Comparison of ENCODE assay signal across 24 cellular contexts in genomic region chr17:40473573-40474365, GRCh38. TPM values are rescaled to one million over a fixed set of nuclear protein-coding genes. Genes with fewer than 3 reads are reported as not detected.
A peak's percentile ranks its signal among the peaks of the same experiment; 100 is the strongest.
DNase-seq lines count a peak whose midpoint lies in the region; ATAC-seq, FAIRE-seq and TF ChIP-seq lines count a peak whose summit lies in the region.
"Had no signal": no experiment of that assay in that cellular context is flagged by ENCODE, and none has a peak within 500 bp of the region (broad histone marks: within the 10 kb centered on the region; RNA-seq: fewer than 3 reads in every experiment).

No MANE protein-coding gene starts in this region.

- TF ChIP-seq RAD21 in A549 (conservative IDR thresholded peaks at IDR 0.05 in 1 of 2, IDR thresholded peaks at IDR 0.05 in 1 of 2) = no peak; a peak in 1 of 5 replicates

- no peak overlapping the region for H2AFZ ChIP-seq in keratinocyte (ENCODE audit: control insufficient read depth, low read length)
- H2AFZ ChIP-seq: GM23338 had no signal

- H3K36me3 ChIP-seq in adipocyte (ENCODE audit: control insufficient read depth, insufficient read depth, low read length, severe bottlenecking) (no peaks in the 10 kb centered on the region), keratinocyte (ENCODE audit: control insufficient read depth in 2 of 2, extremely low read depth in 1 of 2, insufficient read depth in 2 of 2, low read length in 2 of 2) (peaks cover 10 to 23% of the 10 kb centered on the region in 2 experiments), ovary (no peaks in the 10 kb centered on the region)
- H3K36me3 ChIP-seq: brain microvascular endothelial cell, colonic mucosa, tibial artery had no signal

- H4K20me1 ChIP-seq in keratinocyte (ENCODE audit: control insufficient read depth, extremely low read depth, insufficient read depth, low read length) = peaks cover 48% of the 10 kb centered on the region

- H3K79me2 ChIP-seq in keratinocyte (ENCODE audit: control insufficient read depth, insufficient read depth, low read length) = no peaks in the 10 kb centered on the region

- 59% methylated on average over 16 of the region's 16 CpGs for WGBS in A549 (ENCODE audit: missing lambda C conversion rate)
- 58 to 59% (median 58%) methylated on average over 16 of the region's 16 CpGs for WGBS in ovary, 3 donors

- H3K9me1 ChIP-seq in keratinocyte (ENCODE audit: control insufficient read depth, extremely low read depth, insufficient read depth, low read length) = no peaks in the 10 kb centered on the region

- TF ChIP-seq POLR2A in A549 (IDR thresholded peaks at IDR 0.05; ENCODE audit: low read length) = no peak
- TF ChIP-seq POLR2A in ovary (IDR thresholded peaks at IDR 0.05) = no peak

- CTCF ChIA-PET in A549 (lab: Yijun Ruan, JAX) = interaction anchor here (1.0 to 27.1 kb wide), 8 partner anchors 12 to 110 kb away, joined by 3 to 379 read pairs (median 45); partner anchors contain the start of genes GJD3 and IGFBP4

- no peak overlapping the region for H3K9ac ChIP-seq in adipocyte (ENCODE audit: low read length)
- peak overlapping the region; percentile 10 for H3K9ac ChIP-seq in keratinocyte (ENCODE audit: control insufficient read depth, extremely low read depth, insufficient read depth, low read length)

- H3K27ac ChIP-seq in A549 (peak overlapping the region; percentile 96 to 97), keratinocyte (ENCODE audit: control insufficient read depth, insufficient read depth, low read length) (peak overlapping the region; percentile 48), ovary (peak overlapping the region; percentile 6 to 77)
- H3K27ac ChIP-seq: brain microvascular endothelial cell, colonic mucosa, tibial artery had no signal

- TF ChIP-seq CTCF in A549 (IDR thresholded peaks at IDR 0.05) (no peak), keratinocyte (optimal IDR thresholded peaks at IDR 0.05 in 1 of 3, IDR thresholded peaks at IDR 0.05 in 1 of 3, conservative IDR thresholded peaks at IDR 0.05 in 1 of 3; ENCODE audit: extremely low read depth in 1 of 3, insufficient read depth in 2 of 3, low read length in 3 of 3) (no peak), ovary (IDR thresholded peaks at IDR 0.05) (no peak)

- H3K4me3 ChIP-seq in A549 (no peak overlapping the region), adipocyte (ENCODE audit: low read length) (no peak overlapping the region), keratinocyte (ENCODE audit: control insufficient read depth in 2 of 3, extremely low read depth in 1 of 3, insufficient read depth in 2 of 3, low read depth in 1 of 3, low read length in 3 of 3) (no peak overlapping the region), ovary (no peak overlapping the region)
- H3K4me3 ChIP-seq: colonic mucosa, GM23338, lung, tibial artery had no signal

- DNase-seq in A549 (ENCODE audit: low read depth in 1 of 2, low spot score in 1 of 2) = peak in 1 of 2 experiments; percentile 79
- DNase-seq in adipocyte (ENCODE audit: low read depth) = peak; percentile 24
- DNase-seq in keratinocyte (ENCODE audit: low read depth, low spot score) = no peak
- DNase-seq in ovary = no peak
- DNase-seq in hepatic stellate cell (ENCODE audit: low spot score) = no peak
- DNase-seq in GM19239 (ENCODE audit: insufficient read length, low spot score) = no peak
- DNase-seq: activated CD4-positive, alpha-beta T cell treated with anti-CD3 and anti-CD28 coated beads for 36 hours; brain microvascular endothelial cell; colonic mucosa; DND-41; NCI-H1092 treated with DMSO at 0.1 percent for 48 hours; NCI-H2029; nucleus accumbens; OCI-M1; Right ventricle myocardium superior; stimulated activated CD4-positive, alpha-beta T cell treated with anti-CD3 and anti-CD28 coated beads, Interleukin-4, amount 100 ng/mL, for 1 hour; stimulated activated naive CD4-positive, alpha-beta T cell treated with Interleukin-2 at 50 U/mL for 16 hours; tibial artery had no signal

- H3K27me3 ChIP-seq in adipocyte (replicated peaks; ENCODE audit: control insufficient read depth, insufficient read depth, low read length) (no peaks in the 10 kb centered on the region), keratinocyte (ENCODE audit: control insufficient read depth, extremely low read depth, insufficient read depth, low read length) (no peaks in the 10 kb centered on the region), ovary (no peaks in the 10 kb centered on the region)
- H3K27me3 ChIP-seq: brain microvascular endothelial cell, colonic mucosa, tibial artery had no signal

- H3K4me2 ChIP-seq in A549 (peak overlapping the region; percentile 2; the same call in 1 of the 3 replicates), keratinocyte (ENCODE audit: control insufficient read depth, extremely low read depth, insufficient read depth, low read depth, low read length) (no peak overlapping the region)
- H3K4me2 ChIP-seq: GM23338 had no signal

- no peak for TF ChIP-seq EP300 in A549 (IDR thresholded peaks at IDR 0.05)
- no peak for TF ChIP-seq EP300 in ovary (IDR thresholded peaks at IDR 0.05)

- intact Hi-C loops in ovary (cut with DNase I) = loop anchor here in 1 of 4 donors (5.0 kb wide), 1 partner anchor 84 kb away; no protein-coding TSS in a partner anchor

- peaks cover 83% of the 10 kb centered on the region for H3K4me1 ChIP-seq in A549
- H3K4me1 ChIP-seq in adipocyte (ENCODE audit: control insufficient read depth, insufficient read depth, low read length) = peaks cover 13% of the 10 kb centered on the region
- peaks cover 22% of the 10 kb centered on the region for H3K4me1 ChIP-seq in keratinocyte (ENCODE audit: control insufficient read depth, extremely low read depth, insufficient read depth, low read length)
- peaks cover 27% of the 10 kb centered on the region for H3K4me1 ChIP-seq in ovary (ENCODE audit: insufficient read depth)
- H3K4me1 ChIP-seq: colonic mucosa had no signal

- ATAC-seq in A549 (peak; percentile 3 to 14; a peak in 4 of 6 replicates), GM18907 (IDR thresholded peaks at IDR 0.05; ENCODE audit: unreplicated experiment) (no peak), HG03139 (IDR thresholded peaks at IDR 0.05; ENCODE audit: unreplicated experiment) (no peak)
- ATAC-seq: activated CD4-positive, alpha-beta T cell treated with anti-CD3 and anti-CD28 coated beads for 36 hours; GM23338 had no signal

- dilution Hi-C loops in keratinocyte (cut with MboI; ENCODE audit: extremely low pct_ligation_motif_present, low sequenced_read_pairs) = no loop called here

- POLR2A ChIA-PET in A549 (lab: Yijun Ruan, JAX) = interaction anchor here (1.0 to 12.0 kb wide), 5 partner anchors 12 to 59 kb away, joined by 3 to 177 read pairs (median 36); no protein-coding TSS in a partner anchor

- no peaks in the 10 kb centered on the region for H3K9me3 ChIP-seq in A549
- H3K9me3 ChIP-seq in adipocyte (ENCODE audit: control insufficient read depth, low read length) = no peaks in the 10 kb centered on the region
- no peaks in the 10 kb centered on the region for H3K9me3 ChIP-seq in keratinocyte (ENCODE audit: control insufficient read depth, low read depth, low read length)
- no peaks in the 10 kb centered on the region for H3K9me3 ChIP-seq in ovary
- H3K9me3 ChIP-seq: colonic mucosa, tibial artery had no signal

- FAIRE-seq in A549 (lab: Jason Lieb, UNC) = peak; percentile 51
- no peak for FAIRE-seq in keratinocyte (lab: Jason Lieb, UNC)
- no peak for FAIRE-seq in GM19239 (lab: Jason Lieb, UNC)
- FAIRE-seq: GM12892 had no signal

RNA-seq across cellular contexts. Expression of gene TNS4, which starts 27.7 kb away (rescaled TPM):
- polyA plus RNA-seq in A549 (2011; rRNA removed) = 24.2 and 45.9 TPM in 2 replicates
- 18.0 and 30.2 TPM in 2 replicates for polyA plus RNA-seq in A549 (2012; cell fraction: cytosol; rRNA removed)
- polyA plus RNA-seq in A549 (2012; cell fraction: nucleus; rRNA removed) = 83.8 and 125 TPM in 2 replicates
- polyA plus RNA-seq in A549 (2017; fragmentation: RNase III; extraction: RNeasy Plus Mini Kit Qiagen cat#74134 plus additional on column Dnase treatment) = 61.6 to 75.9 TPM (median 73.5 TPM) in 3 replicates
- polyA minus RNA-seq in A549 (2011; rRNA and poly(A)+ RNA removed) = 62.8 and 79.7 TPM in 2 replicates
- 129 to 171 TPM (median 160 TPM) in 3 replicates for polyA plus RNA-seq in keratinocyte
- polyA plus RNA-seq in keratinocyte (2011; ENCODE audit: low read depth) = 182 TPM
- polyA plus RNA-seq in keratinocyte (2011; cell fraction: cytosol; rRNA removed) = 162 and 255 TPM in 2 replicates
- 758 and 1,104 TPM in 2 replicates for polyA plus RNA-seq in keratinocyte (2011; cell fraction: nucleus; rRNA removed)
- polyA plus RNA-seq in keratinocyte (2012; ENCODE audit: low replicate concordance) = 221 and 630 TPM in 2 replicates
- 229 to 1,669 TPM (median 398 TPM) in 3 replicates for polyA minus RNA-seq in keratinocyte
- polyA minus RNA-seq in keratinocyte (2011; cell fraction: cytosol; rRNA and poly(A)+ RNA removed) = 367 TPM
- 523 and 706 TPM in 2 replicates for polyA minus RNA-seq in keratinocyte (2011; cell fraction: nucleus; rRNA and poly(A)+ RNA removed)
- total RNA-seq in ovary = 1 to 10 TPM in 1 of 7 donors, under 1 TPM in 2, not detected in 4; 0.13 to 6.2 (median 0.95) TPM
- polyA plus RNA-seq in ovary = under 1 TPM in 1 of 2 donors, not detected in 1; 0.13 TPM
- total RNA-seq: A673, Right ventricle myocardium superior had no signal

RNA-seq across cellular contexts. Expression of gene IGFBP4, which starts 30.5 kb away (rescaled TPM):
- polyA plus RNA-seq in A549 (2011; rRNA removed) = 1,080 and 1,577 TPM in 2 replicates
- polyA plus RNA-seq in A549 (2012; cell fraction: cytosol; rRNA removed) = 1,069 and 1,422 TPM in 2 replicates
- 982 and 1,044 TPM in 2 replicates for polyA plus RNA-seq in A549 (2012; cell fraction: nucleus; rRNA removed)
- 1,501 to 1,941 TPM (median 1,829 TPM) in 3 replicates for polyA plus RNA-seq in A549 (2017; fragmentation: RNase III; extraction: RNeasy Plus Mini Kit Qiagen cat#74134 plus additional on column Dnase treatment)
- polyA minus RNA-seq in A549 (2011; rRNA and poly(A)+ RNA removed) = 1,444 and 1,452 TPM in 2 replicates
- 6.0 to 13.8 TPM (median 6.8 TPM) in 3 replicates for polyA plus RNA-seq in keratinocyte
- 0.44 TPM for polyA plus RNA-seq in keratinocyte (2011; ENCODE audit: low read depth)
- 9.2 and 12.4 TPM in 2 replicates for polyA plus RNA-seq in keratinocyte (2011; cell fraction: cytosol; rRNA removed)
- polyA plus RNA-seq in keratinocyte (2011; cell fraction: nucleus; rRNA removed) = 6.5 and 10.0 TPM in 2 replicates
- polyA plus RNA-seq in keratinocyte (2012; ENCODE audit: low replicate concordance) = 5.1 and 17.9 TPM in 2 replicates
- polyA minus RNA-seq in keratinocyte = 6.8 to 30.7 TPM (median 7.6 TPM) in 3 replicates
- polyA minus RNA-seq in keratinocyte (2011; cell fraction: cytosol; rRNA and poly(A)+ RNA removed) = 15.9 TPM
- 3.8 and 6.0 TPM in 2 replicates for polyA minus RNA-seq in keratinocyte (2011; cell fraction: nucleus; rRNA and poly(A)+ RNA removed)
- total RNA-seq in ovary = 1,000 to 10,000 TPM in 5 of 7 donors, 100 to 1,000 TPM in 2; 457 to 3,447 (median 1,460) TPM
- 100 to 1,000 TPM; 634 to 809 TPM for polyA plus RNA-seq in ovary

RNA-seq across cellular contexts. Expression of gene TOP2A, which starts 56.1 kb away (rescaled TPM):
- polyA plus RNA-seq in A549 (2011; rRNA removed) (273 and 416 TPM in 2 replicates), A549 (2017; fragmentation: RNase III; extraction: RNeasy Plus Mini Kit Qiagen cat#74134 plus additional on column Dnase treatment) (210 to 241 TPM (median 226 TPM) in 3 replicates), keratinocyte (5.2 to 45.0 TPM (median 27.1 TPM) in 3 replicates), ovary (1 to 10 TPM; 1.2 to 3.3 TPM)
- polyA plus RNA-seq in A549 (2012; cell fraction: cytosol; rRNA removed) = 78.4 and 82.0 TPM in 2 replicates
- 75.2 and 121 TPM in 2 replicates for polyA plus RNA-seq in A549 (2012; cell fraction: nucleus; rRNA removed)
- polyA minus RNA-seq in A549 (2011; rRNA and poly(A)+ RNA removed) = 83.1 and 83.3 TPM in 2 replicates
- polyA plus RNA-seq in keratinocyte (2011; ENCODE audit: low read depth) = 3.0 TPM
- 5.1 and 13.0 TPM in 2 replicates for polyA plus RNA-seq in keratinocyte (2011; cell fraction: cytosol; rRNA removed)
- polyA plus RNA-seq in keratinocyte (2011; cell fraction: nucleus; rRNA removed) = 6.1 and 10.4 TPM in 2 replicates
- 0.23 and 33.4 TPM in 2 replicates for polyA plus RNA-seq in keratinocyte (2012; ENCODE audit: low replicate concordance)
- polyA minus RNA-seq in keratinocyte = 3.0 to 28.7 TPM (median 4.0 TPM) in 3 replicates
- polyA minus RNA-seq in keratinocyte (2011; cell fraction: cytosol; rRNA and poly(A)+ RNA removed) = 5.8 TPM
- 3.3 and 6.9 TPM in 2 replicates for polyA minus RNA-seq in keratinocyte (2011; cell fraction: nucleus; rRNA and poly(A)+ RNA removed)
- total RNA-seq in ovary = 1 to 10 TPM in 3 of 7 donors, under 1 TPM in 4; 0.36 to 4.5 (median 0.82) TPM

Comparison
In these comparisons a context has a peak if more than half of its experiments do, and no peak if none do; other contexts are left out.
1. ATAC-seq: peak in A549 (2 of 2); none in GM18907 (single experiment) and HG03139 (single experiment).
2. H3K27ac ChIP-seq: peak in every context shown above with its lines; median percentile 96 in A549; 48 in keratinocyte; 42 in ovary.
3. RNA of gene TNS4, which starts 27.7 kb away (polyA plus RNA-seq): 129 to 1,104 TPM in keratinocyte and 18.0 to 125 TPM in A549; 0.13 TPM in ovary; every median in the first group is over 10 times any median in the second.
4. RNA of gene IGFBP4, which starts 30.5 kb away (polyA plus RNA-seq): 982 to 1,941 TPM in A549 and 634 to 809 TPM in ovary; 0.44 to 17.9 TPM in keratinocyte; every median in the first group is over 10 times any median in the second.